In genomic region chr6:85945454-85946185, GRCh38 we compare ENCODE assay signal across 27 cellular contexts.
"Had no signal": no experiment of that assay in that cellular context is flagged by ENCODE, and none has a peak within 500 bp of the region (broad histone marks: within the 10 kb centered on the region; RNA-seq: fewer than 3 reads in every experiment).

No MANE protein-coding gene starts in this region.

- H3K27ac ChIP-seq: breast epithelium, colonic mucosa, epithelial cell of prostate, gastrocnemius medialis, lower lobe of right lung, spleen, thoracic aorta had no signal

- DNase-seq: activated CD4-positive, alpha-beta T cell treated with anti-CD3 and anti-CD28 coated beads for 4 hours; activated CD4-positive, alpha-beta T cell treated with anti-CD3 and anti-CD28 coated beads, Interleukin-2, amount 50 U/mL, for 48 hours; activated CD8-positive, alpha-beta memory T cell treated with anti-CD3 and anti-CD28 coated beads, Interleukin-2, amount 50 U/mL, for 4 hours; activated naive CD8-positive, alpha-beta T cell treated with anti-CD3 and anti-CD28 coated beads, Interleukin-2, amount 50 U/mL, for 24 hours; activated T-cell treated with anti-CD3 and anti-CD28 coated beads, Interleukin-2, amount 50 U/mL, for 24 hours; central memory CD4-positive, alpha-beta T cell; colonic mucosa; effector CD8-positive, alpha-beta T cell; gastrocnemius medialis; hippocampal formation; kidney glomerular epithelial cell; lower lobe of right lung; mesenchymal stem cell; naive thymus-derived CD8-positive, alpha-beta T cell; posterior cingulate gyrus; right cardiac atrium; spleen; stimulated activated CD4-positive, alpha-beta T cell treated with anti-CD3 and anti-CD28 coated beads, Interleukin-4, amount 100 ng/mL, for 1 hour; stimulated activated naive CD8-positive, alpha-beta T cell treated with anti-CD3 and anti-CD28 coated beads, Interleukin-15, Interleukin-2, amounts not matched to agents 100 U/mL and 50 U/mL, for 24 hours; T-helper 1 cell; trophoblast cell had no signal

- H3K27me3 Mint-ChIP-seq: activated naive CD8-positive, alpha-beta T cell treated with anti-CD3 and anti-CD28 coated beads, Interleukin-2, amount 50 U/mL, for 24 hours; activated T-cell treated with anti-CD3 and anti-CD28 coated beads, Interleukin-2, amount 50 U/mL, for 24 hours had no signal

- H3K4me3 ChIP-seq: breast epithelium, colonic mucosa, gastrocnemius medialis, lower lobe of right lung, spleen, thoracic aorta had no signal

- H3K9me3 ChIP-seq: colonic mucosa, gastrocnemius medialis, lower lobe of right lung, thoracic aorta had no signal

- H3K36me3 ChIP-seq: breast epithelium, colonic mucosa, gastrocnemius medialis, lower lobe of right lung, spleen, thoracic aorta had no signal

- H3K9me3 Mint-ChIP-seq: activated T-helper 17 cell treated with anti-CD3 and anti-CD28 coated beads, Interleukin-2, amount 50 U/mL, for 72 hours had no signal

- H3K27ac Mint-ChIP-seq: activated naive CD4-positive, alpha-beta T cell treated with anti-CD3 and anti-CD28 coated beads, Interleukin-2, amount 50 U/mL, for 24 hours; activated naive CD8-positive, alpha-beta T cell treated with anti-CD3 and anti-CD28 coated beads, Interleukin-2, amount 50 U/mL, for 24 hours; activated T-cell treated with anti-CD3 and anti-CD28 coated beads, Interleukin-2, amount 50 U/mL, for 24 hours; activated T-helper 17 cell treated with anti-CD3 and anti-CD28 coated beads, Interleukin-2, amount 50 U/mL, for 72 hours; naive thymus-derived CD8-positive, alpha-beta T cell had no signal

- H3K27me3 ChIP-seq: breast epithelium, colonic mucosa, gastrocnemius medialis, spleen had no signal

- H3K36me3 Mint-ChIP-seq: activated naive CD4-positive, alpha-beta T cell treated with anti-CD3 and anti-CD28 coated beads, Interleukin-2, amount 50 U/mL, for 24 hours; naive thymus-derived CD8-positive, alpha-beta T cell had no signal

- ATAC-seq: activated naive CD8-positive, alpha-beta T cell treated with anti-CD3 and anti-CD28 coated beads, Interleukin-2, amount 50 U/mL, for 24 hours; activated T-helper 17 cell treated with anti-CD3 and anti-CD28 coated beads, Interleukin-2, amount 50 U/mL, for 72 hours; gastrocnemius medialis; left lobe of liver; lower lobe of right lung; naive thymus-derived CD8-positive, alpha-beta T cell; right cardiac atrium; stimulated activated naive CD8-positive, alpha-beta T cell treated with anti-CD3 and anti-CD28 coated beads, Interleukin-15, Interleukin-2, amounts not matched to agents 100 U/mL and 50 U/mL, for 24 hours had no signal

- H3K4me3 Mint-ChIP-seq: activated naive CD4-positive, alpha-beta T cell treated with anti-CD3 and anti-CD28 coated beads, Interleukin-2, amount 50 U/mL, for 24 hours; activated naive CD8-positive, alpha-beta T cell treated with anti-CD3 and anti-CD28 coated beads, Interleukin-2, amount 50 U/mL, for 24 hours; activated T-cell treated with anti-CD3 and anti-CD28 coated beads, Interleukin-2, amount 50 U/mL, for 24 hours; activated T-helper 17 cell treated with anti-CD3 and anti-CD28 coated beads, Interleukin-2, amount 50 U/mL, for 72 hours; naive thymus-derived CD8-positive, alpha-beta T cell had no signal

- H3K4me1 Mint-ChIP-seq: activated naive CD4-positive, alpha-beta T cell treated with anti-CD3 and anti-CD28 coated beads, Interleukin-2, amount 50 U/mL, for 24 hours; activated naive CD8-positive, alpha-beta T cell treated with anti-CD3 and anti-CD28 coated beads, Interleukin-2, amount 50 U/mL, for 24 hours; activated T-helper 17 cell treated with anti-CD3 and anti-CD28 coated beads, Interleukin-2, amount 50 U/mL, for 72 hours; naive thymus-derived CD8-positive, alpha-beta T cell had no signal

- H3K4me1 ChIP-seq: breast epithelium, colonic mucosa, gastrocnemius medialis, lower lobe of right lung, spleen had no signal
